18 cellular contexts compared by ENCODE assay signal in the genomic region with DNA sequence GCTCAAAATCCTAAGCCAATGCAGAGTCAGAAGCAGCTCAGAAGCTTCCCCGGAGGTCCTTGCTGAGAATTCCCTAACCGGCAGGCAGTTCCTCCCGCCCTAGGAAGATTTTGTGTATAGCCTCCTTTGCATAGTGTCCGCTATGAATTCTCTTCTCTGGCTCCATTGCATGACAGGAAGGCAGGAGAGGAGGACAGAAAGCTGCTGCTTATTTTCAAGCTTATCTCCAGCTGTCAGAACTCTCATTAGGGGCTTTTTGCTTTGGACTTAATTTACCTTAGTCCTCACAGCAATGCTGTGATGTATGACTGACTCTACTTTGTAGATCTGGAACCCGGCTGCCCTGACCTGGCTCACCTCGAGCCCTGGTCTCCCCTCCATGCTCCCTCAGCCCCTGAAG. TPM values are rescaled to one million over a fixed set of nuclear protein-coding genes. Genes with fewer than 3 reads are reported as not detected.
DNase-seq lines count a peak whose midpoint lies in the region; ATAC-seq and TF ChIP-seq lines count a peak whose summit lies in the region.
"Had no signal": no experiment of that assay in that cellular context is flagged by ENCODE, and none has a peak within 500 bp of the region (broad histone marks: within the 10 kb centered on the region; RNA-seq: fewer than 3 reads in every experiment).

No MANE protein-coding gene starts in this region.

- H4K20me1 ChIP-seq in SK-N-SH (ENCODE audit: insufficient read depth): no peaks in the 10 kb centered on the region

- no peaks in the 10 kb centered on the region for H3K9me2 ChIP-seq in SK-N-SH

- no peak overlapping the region for H3K9ac ChIP-seq in SK-N-SH
- H3K9ac ChIP-seq in HUES48 (ENCODE audit: low read depth, low read length): no peak overlapping the region
- H3K9ac ChIP-seq in skeletal muscle satellite cell (ENCODE audit: low read depth, low read length): no peak overlapping the region

- no peak overlapping the region for H2AFZ ChIP-seq in SK-N-SH (ENCODE audit: low read depth)

- no peaks in the 10 kb centered on the region for H3K79me2 ChIP-seq in SK-N-SH (ENCODE audit: insufficient read depth)

- no peaks in the 10 kb centered on the region for H3F3A ChIP-seq in SK-N-SH (replicated peaks; ENCODE audit: insufficient read depth)

- H3K4me3 ChIP-seq in SK-N-SH (ENCODE audit: low read depth in 2 of 2, low read length in 1 of 2) (no peak overlapping the region), HUES48 (ENCODE audit: low read depth, low read length) (no peak overlapping the region), fibroblast of the aortic adventitia (ENCODE audit: low read depth, low read length) (no peak overlapping the region), skeletal muscle satellite cell (ENCODE audit: low read length) (no peak overlapping the region)
- H3K4me3 ChIP-seq: HAP-1, K562, SJCRH30 had no signal

- H3K9me3 ChIP-seq in SK-N-SH: no peaks in the 10 kb centered on the region
- no peaks in the 10 kb centered on the region; the same call in 1 of the 2 replicates for H3K9me3 ChIP-seq in HUES48 (ENCODE audit: control insufficient read depth, insufficient read depth, low read length)
- H3K9me3 ChIP-seq in skeletal muscle satellite cell (replicated peaks; ENCODE audit: low read length): no peaks in the 10 kb centered on the region
- H3K9me3 ChIP-seq: HAP-1 had no signal

- TF ChIP-seq EP300 in SK-N-SH (IDR thresholded peaks at IDR 0.05; ENCODE audit: borderline replicate concordance in 1 of 2, low read depth in 1 of 2, low read length in 1 of 2): no peak

- H3K4me1 ChIP-seq in SK-N-SH (ENCODE audit: control insufficient read depth in 1 of 2, insufficient read depth in 2 of 2, low read depth in 1 of 2, low read length in 1 of 2) (peaks cover 8 to 23% of the 10 kb centered on the region in 2 experiments; a peak in 3 of 4 replicates), HUES48 (ENCODE audit: control insufficient read depth, insufficient read depth, low read length) (peaks cover 16% of the 10 kb centered on the region), skeletal muscle satellite cell (ENCODE audit: control insufficient read depth, insufficient read depth, low read length) (peaks cover 21% of the 10 kb centered on the region)
- H3K4me1 ChIP-seq: HAP-1, SJCRH30 had no signal

- no peak for ATAC-seq in SK-N-SH treated with all-trans-retinoic acid at 6 μM for 48 hours
- ATAC-seq: K562 had no signal

- TF ChIP-seq RAD21 in SK-N-SH (IDR thresholded peaks at IDR 0.05; ENCODE audit: low read length): no peak

- DNase-seq in SK-N-SH (no peak), fibroblast of the aortic adventitia (ENCODE audit: low read depth) (peak; percentile 32), occipital lobe (lab: John Stamatoyannopoulos, UW) (no peak), amygdala (lab: John Stamatoyannopoulos, UW) (no peak)
- no peak for DNase-seq in stimulated activated CD4-positive, alpha-beta T cell treated with anti-CD3 and anti-CD28 coated beads, Interleukin-4, amount 100 ng/mL, for 1 hour
- DNase-seq: CD8-positive, alpha-beta memory T cell; DMS79; MV-4-11; NCI-H1930; NCI-H526 treated with DMSO at 0.1 percent for 48 hours; SJCRH30 had no signal

- H3K36me3 ChIP-seq in SK-N-SH (replicated peaks in 1 of 2; ENCODE audit: control insufficient read depth in 1 of 2, insufficient read depth in 2 of 2, low read length in 1 of 2) (no peaks in the 10 kb centered on the region), HUES48 (ENCODE audit: control insufficient read depth, insufficient read depth, low read length) (no peaks in the 10 kb centered on the region), skeletal muscle satellite cell (ENCODE audit: insufficient read depth, low read length) (no peaks in the 10 kb centered on the region)
- H3K36me3 ChIP-seq: HAP-1, SJCRH30 had no signal

- TF ChIP-seq CTCF in SK-N-SH (IDR thresholded peaks at IDR 0.05): no peak
- no peak for TF ChIP-seq CTCF in fibroblast of the aortic adventitia (IDR thresholded peaks at IDR 0.05; ENCODE audit: insufficient read depth, low read length)

- H3K27ac ChIP-seq in SK-N-SH (ENCODE audit: low read depth in 2 of 2, low read length in 1 of 2): no peak overlapping the region
- peak overlapping the region; percentile 10 for H3K27ac ChIP-seq in HUES48 (ENCODE audit: low read depth, low read length)
- H3K27ac ChIP-seq: 22Rv1, SJCRH30 had no signal

- no peaks in the 10 kb centered on the region for H3K27me3 ChIP-seq in SK-N-SH (ENCODE audit: insufficient read depth)
- no peaks in the 10 kb centered on the region for H3K27me3 ChIP-seq in HUES48 (ENCODE audit: control insufficient read depth, insufficient read depth, low read length)
- no peaks in the 10 kb centered on the region for H3K27me3 ChIP-seq in skeletal muscle satellite cell (ENCODE audit: control insufficient read depth, insufficient read depth, low read length)

- peak overlapping the region; percentile 31 for H3K4me2 ChIP-seq in SK-N-SH
- peak overlapping the region; percentile 60 for H3K4me2 ChIP-seq in skeletal muscle satellite cell (ENCODE audit: low read length)

- 79% methylated on average over 6 of the region's 6 CpGs for WGBS in SK-N-SH (ENCODE audit: low lambda C conversion rate)

- CTCF ChIA-PET in SK-N-SH (lab: Yijun Ruan, JAX): interaction anchor here (0.8 kb wide), 1 partner anchor 131 kb away, joined by 3 read pairs; no protein-coding TSS in a partner anchor

- POLR2A ChIA-PET in SK-N-SH (lab: Yijun Ruan, JAX): no interaction called here

TF ChIP-seq in SK-N-SH, 30 proteins besides CTCF, POLR2A, EP300 and RAD21 (continues in another document):
- TF ChIP-seq FOXM1 (IDR thresholded peaks at IDR 0.05; ENCODE audit: low read depth) (no peak), ELF1 (IDR thresholded peaks at IDR 0.05) (no peak), GABPA (IDR thresholded peaks at IDR 0.05; ENCODE audit: low read depth) (no peak), EZH2phosphoT487 (IDR thresholded peaks at IDR 0.05; ENCODE audit: borderline replicate concordance, low read depth) (no peak), CHD2 (IDR thresholded peaks at IDR 0.05; ENCODE audit: low read length, partially characterized antibody) (no peak), TCF12 (IDR thresholded peaks at IDR 0.05) (no peak), POLR2AphosphoS5 (IDR thresholded peaks at IDR 0.05; ENCODE audit: low read depth, low read length) (no peak), SMC3 (IDR thresholded peaks at IDR 0.05; ENCODE audit: low read depth, low read length) (no peak), TAF1 (IDR thresholded peaks at IDR 0.05; ENCODE audit: borderline replicate concordance, low read depth, low read length) (no peak), MXI1 (IDR thresholded peaks at IDR 0.05; ENCODE audit: low read depth, low read length) (no peak), NFIC (IDR thresholded peaks at IDR 0.05; ENCODE audit: borderline replicate concordance) (no peak)
- TF ChIP-seq, protein P1, sequence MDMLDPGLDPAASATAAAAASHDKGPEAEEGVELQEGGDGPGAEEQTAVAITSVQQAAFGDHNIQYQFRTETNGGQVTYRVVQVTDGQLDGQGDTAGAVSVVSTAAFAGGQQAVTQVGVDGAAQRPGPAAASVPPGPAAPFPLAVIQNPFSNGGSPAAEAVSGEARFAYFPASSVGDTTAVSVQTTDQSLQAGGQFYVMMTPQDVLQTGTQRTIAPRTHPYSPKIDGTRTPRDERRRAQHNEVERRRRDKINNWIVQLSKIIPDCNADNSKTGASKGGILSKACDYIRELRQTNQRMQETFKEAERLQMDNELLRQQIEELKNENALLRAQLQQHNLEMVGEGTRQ (IDR thresholded peaks at IDR 0.05; ENCODE audit: borderline replicate concordance, low read depth, low read length): no peak
- TF ChIP-seq, protein P2, sequence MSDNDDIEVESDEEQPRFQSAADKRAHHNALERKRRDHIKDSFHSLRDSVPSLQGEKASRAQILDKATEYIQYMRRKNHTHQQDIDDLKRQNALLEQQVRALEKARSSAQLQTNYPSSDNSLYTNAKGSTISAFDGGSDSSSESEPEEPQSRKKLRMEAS (IDR thresholded peaks at IDR 0.05; ENCODE audit: low read depth): no peak

TF ChIP-seq in SK-N-SH treated with all-trans-retinoic acid at 6 μM for 48 hours, 23 proteins besides CTCF, POLR2A, EP300 and RAD21 (continues in another document):
- TF ChIP-seq PPARA (CRISPR knock-in tag; IDR thresholded peaks at IDR 0.05; ENCODE audit: borderline replicate concordance): no peak
- TF ChIP-seq BACH2 (CRISPR knock-in tag; IDR thresholded peaks at IDR 0.05; ENCODE audit: borderline replicate concordance): no peak
- TF ChIP-seq, protein P3, sequence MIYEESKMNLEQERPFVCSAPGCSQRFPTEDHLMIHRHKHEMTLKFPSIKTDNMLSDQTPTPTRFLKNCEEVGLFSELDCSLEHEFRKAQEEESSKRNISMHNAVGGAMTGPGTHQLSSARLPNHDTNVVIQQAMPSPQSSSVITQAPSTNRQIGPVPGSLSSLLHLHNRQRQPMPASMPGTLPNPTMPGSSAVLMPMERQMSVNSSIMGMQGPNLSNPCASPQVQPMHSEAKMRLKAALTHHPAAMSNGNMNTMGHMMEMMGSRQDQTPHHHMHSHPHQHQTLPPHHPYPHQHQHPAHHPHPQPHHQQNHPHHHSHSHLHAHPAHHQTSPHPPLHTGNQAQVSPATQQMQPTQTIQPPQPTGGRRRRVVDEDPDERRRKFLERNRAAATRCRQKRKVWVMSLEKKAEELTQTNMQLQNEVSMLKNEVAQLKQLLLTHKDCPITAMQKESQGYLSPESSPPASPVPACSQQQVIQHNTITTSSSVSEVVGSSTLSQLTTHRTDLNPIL (CRISPR knock-in tag; IDR thresholded peaks at IDR 0.05; ENCODE audit: low read depth): no peak
- TF ChIP-seq, protein P4, sequence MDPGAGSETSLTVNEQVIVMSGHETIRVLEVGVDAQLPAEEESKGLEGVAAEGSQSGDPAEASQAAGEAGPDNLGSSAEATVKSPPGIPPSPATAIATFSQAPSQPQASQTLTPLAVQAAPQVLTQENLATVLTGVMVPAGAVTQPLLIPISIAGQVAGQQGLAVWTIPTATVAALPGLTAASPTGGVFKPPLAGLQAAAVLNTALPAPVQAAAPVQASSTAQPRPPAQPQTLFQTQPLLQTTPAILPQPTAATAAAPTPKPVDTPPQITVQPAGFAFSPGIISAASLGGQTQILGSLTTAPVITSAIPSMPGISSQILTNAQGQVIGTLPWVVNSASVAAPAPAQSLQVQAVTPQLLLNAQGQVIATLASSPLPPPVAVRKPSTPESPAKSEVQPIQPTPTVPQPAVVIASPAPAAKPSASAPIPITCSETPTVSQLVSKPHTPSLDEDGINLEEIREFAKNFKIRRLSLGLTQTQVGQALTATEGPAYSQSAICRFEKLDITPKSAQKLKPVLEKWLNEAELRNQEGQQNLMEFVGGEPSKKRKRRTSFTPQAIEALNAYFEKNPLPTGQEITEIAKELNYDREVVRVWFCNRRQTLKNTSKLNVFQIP (CRISPR knock-in tag; IDR thresholded peaks at IDR 0.05; ENCODE audit: borderline replicate concordance, low read depth): no peak
- no peak for TF ChIP-seq ZNF70 (CRISPR knock-in tag; IDR thresholded peaks at IDR 0.05)

RNA-seq across cellular contexts. Expression of a gene that starts 41.3 kb away (rescaled TPM):
- 26.5 and 26.7 TPM in 2 replicates for polyA plus RNA-seq in SK-N-SH (2012; rRNA removed)
- polyA plus RNA-seq in SK-N-SH (2012; cell fraction: cytosol; rRNA removed): 14.6 and 21.0 TPM in 2 replicates
- polyA plus RNA-seq in SK-N-SH (2012; cell fraction: nucleus; rRNA removed): 115 and 123 TPM in 2 replicates
- total RNA-seq in fibroblast of the aortic adventitia (ENCODE audit: low replicate concordance) (6.5 and 10.2 TPM in 2 replicates), occipital lobe (1.4 TPM)
- total RNA-seq in skeletal muscle satellite cell (2012; rRNA removed): 3.9 and 6.1 TPM in 2 replicates
- total RNA-seq: G401 had no signal
